Comparison of ENCODE assay signal across 9 cellular contexts in the genomic region with DNA sequence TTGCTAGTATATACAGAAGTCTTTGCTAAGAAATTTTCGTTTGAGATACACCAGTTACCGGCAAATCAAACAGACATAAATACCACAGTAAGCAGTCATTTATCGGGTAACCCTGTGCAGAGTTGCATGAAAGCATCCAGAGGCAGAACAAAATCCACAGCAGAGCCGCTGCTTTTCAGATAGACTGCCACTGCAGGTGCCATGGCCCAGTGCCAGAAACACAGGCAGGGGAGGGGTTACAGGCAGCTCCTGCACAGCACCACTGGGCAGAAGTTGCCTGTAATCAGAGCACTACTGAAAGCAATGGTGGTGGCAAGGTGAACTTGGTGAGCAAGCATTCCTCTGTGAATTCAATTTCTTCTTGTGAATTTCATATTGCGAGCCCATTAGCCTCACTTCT.
DNase-seq lines count a peak whose midpoint lies in the region; ATAC-seq and TF ChIP-seq lines count a peak whose summit lies in the region.
"Had no signal": no experiment of that assay in that cellular context is flagged by ENCODE, and none has a peak within 500 bp of the region (broad histone marks: within the 10 kb centered on the region; RNA-seq: fewer than 3 reads in every experiment).

No MANE protein-coding gene starts in this region.

- H3K9me3 Mint-ChIP-seq in activated naive CD8-positive, alpha-beta T cell treated with anti-CD3 and anti-CD28 coated beads for 36 hours, result no peaks in the 10 kb centered on the region

- TF ChIP-seq EP300 in suprapubic skin (IDR thresholded peaks at IDR 0.05), result no peak

- no peaks in the 10 kb centered on the region for H3K36me3 ChIP-seq in GM23248 (ENCODE audit: low read depth)
- H3K36me3 ChIP-seq in suprapubic skin, result peaks cover 8% of the 10 kb centered on the region

- peaks cover 30% of the 10 kb centered on the region for H3K36me3 Mint-ChIP-seq in activated naive CD8-positive, alpha-beta T cell treated with anti-CD3 and anti-CD28 coated beads for 36 hours

- H3K27ac ChIP-seq in GM23248 (no peak overlapping the region), suprapubic skin (no peak overlapping the region)
- H3K27ac ChIP-seq: VCaP had no signal

- no peak overlapping the region for H3K27ac Mint-ChIP-seq in activated naive CD8-positive, alpha-beta T cell treated with anti-CD3 and anti-CD28 coated beads for 36 hours

- no peak for TF ChIP-seq CTCF in suprapubic skin (IDR thresholded peaks at IDR 0.05)

- DNase-seq in DMS53 (lab: John Stamatoyannopoulos, UW) (peak; percentile 79), NCI-H1105 treated with DMSO at 0.1 percent for 48 hours (lab: John Stamatoyannopoulos, UW) (peak; percentile 82), pons (ENCODE audit: low spot score) (peak; percentile 31), GDM1 (lab: John Stamatoyannopoulos, UW) (no peak), GM23248 (no peak), suprapubic skin (ENCODE audit: low spot score in 2 of 2) (no peak)
- DNase-seq in activated naive CD8-positive, alpha-beta T cell treated with anti-CD3 and anti-CD28 coated beads for 36 hours, result peak; percentile 2

- H3K4me1 ChIP-seq in GM23248 (ENCODE audit: insufficient read depth), result no peaks in the 10 kb centered on the region
- H3K4me1 ChIP-seq in suprapubic skin, result no peaks in the 10 kb centered on the region

- H3K27me3 ChIP-seq in GM23248 (replicated peaks; ENCODE audit: insufficient read depth) (no peaks in the 10 kb centered on the region), suprapubic skin (no peaks in the 10 kb centered on the region)

- H3F3A ChIP-seq in GM23248 (ENCODE audit: insufficient read depth), result no peaks in the 10 kb centered on the region

- H3K79me2 ChIP-seq in GM23248 (ENCODE audit: insufficient read depth), result no peaks in the 10 kb centered on the region

- no peak overlapping the region for H3K4me3 Mint-ChIP-seq in activated naive CD8-positive, alpha-beta T cell treated with anti-CD3 and anti-CD28 coated beads for 36 hours

- H3K4me3 ChIP-seq in GM23248, result no peak overlapping the region
- no peak overlapping the region for H3K4me3 ChIP-seq in suprapubic skin

- H4K20me1 ChIP-seq in GM23248 (ENCODE audit: insufficient read depth), result no peaks in the 10 kb centered on the region

- H3K4me1 Mint-ChIP-seq in activated naive CD8-positive, alpha-beta T cell treated with anti-CD3 and anti-CD28 coated beads for 36 hours, result no peaks in the 10 kb centered on the region

- 0 out of 2 replicates have a peak, but pooled peaks cover 5% of the 10 kb centered on the region for H3K9me2 ChIP-seq in GM23248 (ENCODE audit: insufficient read depth)

- no peaks in the 10 kb centered on the region for H3K27me3 Mint-ChIP-seq in activated naive CD8-positive, alpha-beta T cell treated with anti-CD3 and anti-CD28 coated beads for 36 hours

- H3K9me3 ChIP-seq in GM23248 (ENCODE audit: low read depth) (no peaks in the 10 kb centered on the region), suprapubic skin (no peaks in the 10 kb centered on the region)

- TF ChIP-seq POLR2A in suprapubic skin (IDR thresholded peaks at IDR 0.05), result no peak

- in situ Hi-C loops in GM23248 (cut with MboI), result no loop called here

- no peak overlapping the region for H2AFZ ChIP-seq in GM23248

- H3K9ac ChIP-seq in GM23248, result no peak overlapping the region

- 88 to 92% methylated on average over 5 of the region's 5 CpGs for WGBS in GM23248 (ENCODE audit: low coverage in 1 of 2, low lambda C conversion rate in 2 of 2, missing lambda C conversion rate in 2 of 2), 2 experiments
- WGBS in suprapubic skin, result 68% methylated on average over 5 of the region's 5 CpGs

- ATAC-seq in GM21390 (IDR thresholded peaks at IDR 0.05; ENCODE audit: unreplicated experiment), result peak; percentile 82

- H3K4me2 ChIP-seq in GM23248 (ENCODE audit: unreplicated experiment), result no peak overlapping the region

Comparison
In these comparisons a context has a peak if more than half of its experiments do, and no peak if none do; other contexts are left out.
1. DNase-seq: peak in DMS53 (single experiment), NCI-H1105 treated with DMSO at 0.1 percent for 48 hours (single experiment), activated naive CD8-positive, alpha-beta T cell treated with anti-CD3 and anti-CD28 coated beads for 36 hours (single experiment) and pons (single experiment); none in GDM1 (single experiment), GM23248 (single experiment) and suprapubic skin (0 of 2).